ENCODE assay signal across 8 cellular contexts in the genomic region with DNA sequence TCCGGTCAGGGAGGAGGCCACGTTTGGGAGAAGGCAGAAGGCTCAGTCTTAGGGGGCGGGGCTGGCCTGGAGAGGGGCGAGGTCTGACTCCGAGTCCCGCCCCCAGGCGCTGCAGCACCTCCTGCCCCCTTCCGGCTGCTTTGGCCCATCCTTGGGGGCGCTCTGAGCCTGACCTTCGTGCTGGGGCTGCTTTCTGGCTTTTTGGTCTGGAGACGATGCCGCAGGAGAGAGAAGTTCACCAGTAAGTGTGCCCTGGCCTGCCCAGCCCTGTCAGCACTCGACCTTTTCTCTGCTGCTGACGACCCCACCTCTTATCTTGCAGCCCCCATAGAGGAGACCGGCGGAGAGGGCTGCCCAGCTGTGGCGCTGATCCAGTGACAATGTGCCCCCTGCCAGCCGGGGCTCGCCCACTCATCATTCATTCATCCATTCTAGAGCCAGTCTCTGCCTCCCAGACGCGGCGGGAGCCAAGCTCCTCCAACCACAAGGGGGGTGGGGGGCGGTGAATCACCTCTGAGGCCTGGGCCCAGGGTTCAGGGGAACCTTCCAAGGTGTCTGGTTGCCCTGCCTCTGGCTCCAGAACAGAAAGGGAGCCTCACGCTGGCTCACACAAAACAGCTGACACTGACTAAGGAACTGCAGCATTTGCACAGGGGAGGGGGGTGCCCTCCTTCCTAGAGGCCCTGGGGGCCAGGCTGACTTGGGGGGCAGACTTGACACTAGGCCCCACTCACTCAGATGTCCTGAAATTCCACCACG. TPM values are rescaled to one million over a fixed set of nuclear protein-coding genes. Genes with fewer than 3 reads are reported as not detected.
A peak's percentile ranks its signal among the peaks of the same experiment; 100 is the strongest.
DNase-seq lines count a peak whose midpoint lies in the region; ATAC-seq and TF ChIP-seq lines count a peak whose summit lies in the region.

No MANE protein-coding gene starts in this region.

- H3K27me3 ChIP-seq in breast epithelium = peaks cover 3 to 11% of the 10 kb centered on the region in 2 donors

- TF ChIP-seq CTCF in GM10266 (IDR thresholded peaks at IDR 0.05; ENCODE audit: control insufficient read depth, insufficient read depth, low read depth, missing control alignments) (peak; percentile 38), WI38 (IDR thresholded peaks at IDR 0.05; ENCODE audit: low read depth, low read length) (peak; percentile 22; the same call in 1 of the 2 replicates), breast epithelium (IDR thresholded peaks at IDR 0.05) (peak in 2 of 3 donors; percentile 24 to 25)

- H3K27ac ChIP-seq in breast epithelium = peak overlapping the region; percentile 96 to 98

- H3K9me3 ChIP-seq in breast epithelium = no peaks in the 10 kb centered on the region

- intact Hi-C loops in breast epithelium (cut with DNase I; ENCODE audit: low total_unique reads) = no loop called here

- ATAC-seq in GM21576 (IDR thresholded peaks at IDR 0.05; ENCODE audit: unreplicated experiment) (no peak), HG02884 (IDR thresholded peaks at IDR 0.05; ENCODE audit: unreplicated experiment) (no peak)

- no peak for TF ChIP-seq POLR2A in breast epithelium (IDR thresholded peaks at IDR 0.05)

- no peaks in the 10 kb centered on the region for H3K36me3 ChIP-seq in breast epithelium

- peak; percentile 86 for DNase-seq in GM10266 (ENCODE audit: extremely low spot score)
- peak; percentile 86 for DNase-seq in NAMALWA (ENCODE audit: low spot score)
- DNase-seq in breast epithelium (ENCODE audit: low spot score in 2 of 2) = peak; percentile 83 to 84
- DNase-seq in islet precursor cell = peak; percentile 92
- peak; percentile 67 to 72 for DNase-seq in stimulated activated CD4-positive, alpha-beta T cell treated with anti-CD3 and anti-CD28 coated beads, Interleukin-15, amount 100 ng/mL, for 1 hour (ENCODE audit: low read depth in 1 of 2, low spot score in 1 of 2)

- peaks cover 15 to 16% of the 10 kb centered on the region in 2 donors for H3K4me1 ChIP-seq in breast epithelium

- H3K4me3 ChIP-seq in WI38 (ENCODE audit: low read depth, low read length) (peak overlapping the region; percentile 93), breast epithelium (peak overlapping the region; percentile 52 to 88 (median 70))

RNA-seq across cellular contexts. Expression of a gene that starts 1.5 kb away (rescaled TPM):
- total RNA-seq in breast epithelium = 10 to 100 TPM in 2 of 3 donors, 1 to 10 TPM in 1; 6.9 to 74.1 (median 36.7) TPM

RNA-seq across cellular contexts. Expression of a gene that starts 2.1 kb away (rescaled TPM):
- total RNA-seq in breast epithelium = 10 to 100 TPM in 2 of 3 donors, 1 to 10 TPM in 1; 8.8 to 26.5 (median 17.3) TPM

RNA-seq across cellular contexts. Expression of a gene that starts 2.2 kb away (rescaled TPM):
- 10 to 100 TPM; 15.5 to 26.1 (median 18.4) TPM for total RNA-seq in breast epithelium

RNA-seq across cellular contexts. Expression of a gene that starts 3.6 kb away (rescaled TPM):
- not detected for total RNA-seq in breast epithelium

RNA-seq across cellular contexts. Expression of a gene that starts 8.9 kb away (rescaled TPM):
- total RNA-seq in breast epithelium = under 1 TPM in 1 of 3 donors, not detected in 2; 0.15 TPM
